ENCODE assay signal across 8 cellular contexts in the genomic region with DNA sequence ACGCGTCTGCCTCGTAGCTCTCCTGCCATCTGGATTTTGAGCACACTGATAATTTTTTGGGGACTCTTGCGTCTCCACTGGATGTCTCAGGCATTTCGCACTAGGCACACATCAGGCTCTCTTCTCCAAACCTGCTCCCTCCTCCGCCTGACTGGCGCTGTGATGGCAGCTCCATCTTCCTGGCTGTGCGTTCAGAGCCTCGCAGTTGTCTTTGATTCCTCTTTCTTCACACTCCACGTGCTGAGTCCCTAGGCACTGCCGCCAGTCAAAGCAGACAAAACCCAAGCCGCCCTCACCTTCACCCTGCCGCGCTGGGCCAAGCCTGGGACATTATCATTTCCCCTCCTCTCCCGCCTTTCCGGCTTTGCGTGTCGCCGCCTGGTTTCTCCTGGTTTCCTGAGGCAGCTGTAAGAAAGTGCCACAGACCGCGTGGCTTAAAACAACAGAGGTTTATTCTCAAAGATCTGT. TPM values are rescaled to one million over a fixed set of nuclear protein-coding genes. Genes with fewer than 3 reads are reported as not detected.
A peak's percentile ranks its signal among the peaks of the same experiment; 100 is the strongest.
DNase-seq lines count a peak whose midpoint lies in the region; ATAC-seq and TF ChIP-seq lines count a peak whose summit lies in the region.

No MANE protein-coding gene starts in this region.

- H3K27me3 ChIP-seq in CD4-positive, CD25-positive, alpha-beta regulatory T cell (ENCODE audit: control insufficient read depth, insufficient read depth, low read length), result no peaks in the 10 kb centered on the region
- no peaks in the 10 kb centered on the region for H3K27me3 ChIP-seq in parathyroid adenoma (ENCODE audit: control insufficient read depth, insufficient read depth, low read length)

- peak overlapping the region; percentile 87 for H3K4me3 ChIP-seq in CD4-positive, CD25-positive, alpha-beta regulatory T cell (ENCODE audit: low read depth, low read length)
- H3K4me3 ChIP-seq in parathyroid adenoma (ENCODE audit: low read depth, low read length), result peak overlapping the region; percentile 76

- peak overlapping the region; percentile 71 for H3K27ac ChIP-seq in CD4-positive, CD25-positive, alpha-beta regulatory T cell (ENCODE audit: insufficient read depth, low read length, poor library complexity, severe bottlenecking)
- H3K27ac ChIP-seq in parathyroid adenoma, result peak overlapping the region; percentile 33

- H3K79me2 ChIP-seq in parathyroid adenoma, result peaks cover 20% of the 10 kb centered on the region

- H3K4me1 Mint-ChIP-seq in CD4-positive, CD25-positive, alpha-beta regulatory T cell, result peaks cover 5 to 44% (median 35%) of the 10 kb centered on the region in 4 donors
- H3K4me1 Mint-ChIP-seq in activated T-helper 17 cell treated with anti-CD3 and anti-CD28 coated beads, Interleukin-2, amount 50 U/mL, for 72 hours, result peaks cover 21% of the 10 kb centered on the region
- H3K4me1 Mint-ChIP-seq in glutamatergic neuron (ENCODE audit: low read depth, unreplicated experiment), result peaks cover 13% of the 10 kb centered on the region

- ATAC-seq in CD4-positive, CD25-positive, alpha-beta regulatory T cell (ENCODE audit: low read depth in 2 of 2), result peak in 1 of 2 donors; percentile 1
- ATAC-seq in GM18870 (IDR thresholded peaks at IDR 0.05; ENCODE audit: unreplicated experiment) (peak; percentile 29), HG03064 (IDR thresholded peaks at IDR 0.05; ENCODE audit: low read depth, unreplicated experiment) (peak; percentile 34)
- peak; percentile 34 for ATAC-seq in activated T-helper 17 cell treated with anti-CD3 and anti-CD28 coated beads, Interleukin-2, amount 50 U/mL, for 72 hours (replicated peaks)

- peaks cover 40% of the 10 kb centered on the region for H3K4me1 ChIP-seq in CD4-positive, CD25-positive, alpha-beta regulatory T cell (ENCODE audit: control insufficient read depth, insufficient read depth, low read length, poor library complexity, severe bottlenecking)
- peaks cover 14% of the 10 kb centered on the region for H3K4me1 ChIP-seq in parathyroid adenoma

- H3K9me3 ChIP-seq in CD4-positive, CD25-positive, alpha-beta regulatory T cell (ENCODE audit: control insufficient read depth in 2 of 2, low read length in 2 of 2), result no peaks in the 10 kb centered on the region
- H3K9me3 ChIP-seq in parathyroid adenoma (ENCODE audit: control insufficient read depth, low read length), result no peaks in the 10 kb centered on the region

- H3K4me3 Mint-ChIP-seq in CD4-positive, CD25-positive, alpha-beta regulatory T cell, result peak overlapping the region; percentile 90 to 97 (median 96)
- H3K4me3 Mint-ChIP-seq in activated T-helper 17 cell treated with anti-CD3 and anti-CD28 coated beads, Interleukin-2, amount 50 U/mL, for 72 hours, result peak overlapping the region; percentile 100
- H3K4me3 Mint-ChIP-seq in glutamatergic neuron (ENCODE audit: unreplicated experiment), result peak overlapping the region; percentile 98

- TF ChIP-seq CTCF in glutamatergic neuron (IDR thresholded peaks at IDR 0.05; ENCODE audit: partially characterized antibody, unreplicated experiment) (no peak), parathyroid adenoma (IDR thresholded peaks at IDR 0.05) (no peak)

- no peak overlapping the region for H3K9ac ChIP-seq in parathyroid adenoma

- peak overlapping the region; percentile 93 to 97 (median 94) for H3K27ac Mint-ChIP-seq in CD4-positive, CD25-positive, alpha-beta regulatory T cell
- H3K27ac Mint-ChIP-seq in activated T-helper 17 cell treated with anti-CD3 and anti-CD28 coated beads, Interleukin-2, amount 50 U/mL, for 72 hours, result peak overlapping the region; percentile 98
- peak overlapping the region; percentile 94 for H3K27ac Mint-ChIP-seq in glutamatergic neuron (ENCODE audit: unreplicated experiment)

- DNase-seq in CD4-positive, CD25-positive, alpha-beta regulatory T cell, result peak in 2 of 3 donors; percentile 19 to 54
- DNase-seq in NCI-H748 (lab: John Stamatoyannopoulos, UW; ENCODE audit: unreplicated experiment), result peak; percentile 74
- peak; percentile 59 for DNase-seq in glutamatergic neuron
- no peak for DNase-seq in NCI-H446 treated with DMSO at 0.1 percent for 48 hours (lab: John Stamatoyannopoulos, UW)

- H3K36me3 Mint-ChIP-seq in CD4-positive, CD25-positive, alpha-beta regulatory T cell, result peaks cover 4% of the 10 kb centered on the region
- H3K36me3 Mint-ChIP-seq in activated T-helper 17 cell treated with anti-CD3 and anti-CD28 coated beads, Interleukin-2, amount 50 U/mL, for 72 hours (ENCODE audit: low read depth), result peaks cover 39% of the 10 kb centered on the region
- H3K36me3 Mint-ChIP-seq in glutamatergic neuron (ENCODE audit: unreplicated experiment), result peaks cover 10% of the 10 kb centered on the region

- peak overlapping the region; percentile 93 for H2AFZ ChIP-seq in parathyroid adenoma

- H3K4me2 ChIP-seq in parathyroid adenoma (ENCODE audit: low read length), result peak overlapping the region; percentile 74

- peaks cover 11% of the 10 kb centered on the region for H3K27me3 Mint-ChIP-seq in CD4-positive, CD25-positive, alpha-beta regulatory T cell
- H3K27me3 Mint-ChIP-seq in activated T-helper 17 cell treated with anti-CD3 and anti-CD28 coated beads, Interleukin-2, amount 50 U/mL, for 72 hours, result no peaks in the 10 kb centered on the region
- H3K27me3 Mint-ChIP-seq in glutamatergic neuron (ENCODE audit: unreplicated experiment), result peaks cover 8% of the 10 kb centered on the region

- H3K36me3 ChIP-seq in CD4-positive, CD25-positive, alpha-beta regulatory T cell (ENCODE audit: control insufficient read depth, insufficient read depth, low read length), result peaks cover 12% of the 10 kb centered on the region
- no peaks in the 10 kb centered on the region for H3K36me3 ChIP-seq in parathyroid adenoma (ENCODE audit: control insufficient read depth, insufficient read depth, low read length)

- peaks cover 0 to 1% (median 0%) of the 10 kb centered on the region in 7 donors for H3K9me3 Mint-ChIP-seq in CD4-positive, CD25-positive, alpha-beta regulatory T cell
- no peaks in the 10 kb centered on the region for H3K9me3 Mint-ChIP-seq in activated T-helper 17 cell treated with anti-CD3 and anti-CD28 coated beads, Interleukin-2, amount 50 U/mL, for 72 hours
- H3K9me3 Mint-ChIP-seq in glutamatergic neuron (ENCODE audit: unreplicated experiment), result peaks cover 17% of the 10 kb centered on the region

RNA-seq across cellular contexts. Expression of gene PSMG4, which starts 0.8 kb away (rescaled TPM):
- total RNA-seq in CD4-positive, CD25-positive, alpha-beta regulatory T cell, result 18.0 TPM
- 10 to 100 TPM; 45.2 to 56.8 (median 52.7) TPM for polyA plus RNA-seq in CD4-positive, CD25-positive, alpha-beta regulatory T cell
- 10 to 100 TPM; 17.0 to 24.7 TPM for total RNA-seq in activated T-helper 17 cell treated with anti-CD3 and anti-CD28 coated beads, Interleukin-2, amount 50 U/mL, for 72 hours
- 37.2 TPM for total RNA-seq in glutamatergic neuron (ENCODE audit: unreplicated experiment)

RNA-seq across cellular contexts. Expression of gene TUBB2B, which starts 32.1 kb away (rescaled TPM):
- total RNA-seq in CD4-positive, CD25-positive, alpha-beta regulatory T cell, result 0.91 TPM
- under 1 TPM in 3 of 4 donors, not detected in 1; 0.09 to 0.10 (median 0.10) TPM for polyA plus RNA-seq in CD4-positive, CD25-positive, alpha-beta regulatory T cell
- under 1 TPM in 1 of 2 donors, not detected in 1; 0.35 TPM for total RNA-seq in activated T-helper 17 cell treated with anti-CD3 and anti-CD28 coated beads, Interleukin-2, amount 50 U/mL, for 72 hours
- total RNA-seq in glutamatergic neuron (ENCODE audit: unreplicated experiment), result 1,777 TPM

Comparison
In these comparisons a context has a peak if more than half of its experiments do, and no peak if none do; other contexts are left out.
1. RNA of gene TUBB2B, which starts 32.1 kb away (total RNA-seq): 1,777 TPM in glutamatergic neuron (single experiment); 0.91 TPM in CD4-positive, CD25-positive, alpha-beta regulatory T cell (single experiment) and 0.35 TPM in activated T-helper 17 cell treated with anti-CD3 and anti-CD28 coated beads, Interleukin-2, amount 50 U/mL, for 72 hours; every median in the first group is over 100 times any median in the second.
2. Peak in every context shown above with its lines, with median percentiles within 50 percentile points of each other: H3K27ac Mint-ChIP-seq and H3K4me3 Mint-ChIP-seq.